In the genomic region with DNA sequence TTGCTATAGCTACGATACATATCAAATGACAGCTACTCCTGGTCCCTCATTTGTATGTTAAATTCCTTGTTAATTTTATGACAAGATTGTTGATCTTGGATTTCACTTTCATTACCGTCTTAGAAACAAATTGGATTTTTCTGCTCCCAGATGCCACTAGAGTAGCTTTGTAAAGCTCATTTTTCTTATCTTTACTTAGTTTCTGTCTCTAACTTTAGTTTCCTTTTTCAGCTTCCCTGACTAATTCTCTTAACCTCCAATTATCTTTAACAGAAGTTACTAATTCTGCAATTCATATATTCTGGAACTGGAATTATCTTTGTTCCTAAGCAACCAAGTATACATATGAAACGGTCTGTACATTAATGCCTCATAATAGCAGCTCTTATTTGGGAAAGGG, we compare ENCODE assay signal across 1 cellular context.
TF ChIP-seq lines count a peak whose summit lies in the region.

No MANE protein-coding gene starts in this region.

TF ChIP-seq in HepG2, 621 proteins besides CTCF, POLR2A, EP300 and RAD21:
- TF ChIP-seq ZNF263 (CRISPR knock-in tag; IDR thresholded peaks at IDR 0.05): no peak
- TF ChIP-seq ZSCAN29 (CRISPR knock-in tag; conservative IDR thresholded peaks at IDR 0.05): no peak
- TF ChIP-seq, protein P1, sequence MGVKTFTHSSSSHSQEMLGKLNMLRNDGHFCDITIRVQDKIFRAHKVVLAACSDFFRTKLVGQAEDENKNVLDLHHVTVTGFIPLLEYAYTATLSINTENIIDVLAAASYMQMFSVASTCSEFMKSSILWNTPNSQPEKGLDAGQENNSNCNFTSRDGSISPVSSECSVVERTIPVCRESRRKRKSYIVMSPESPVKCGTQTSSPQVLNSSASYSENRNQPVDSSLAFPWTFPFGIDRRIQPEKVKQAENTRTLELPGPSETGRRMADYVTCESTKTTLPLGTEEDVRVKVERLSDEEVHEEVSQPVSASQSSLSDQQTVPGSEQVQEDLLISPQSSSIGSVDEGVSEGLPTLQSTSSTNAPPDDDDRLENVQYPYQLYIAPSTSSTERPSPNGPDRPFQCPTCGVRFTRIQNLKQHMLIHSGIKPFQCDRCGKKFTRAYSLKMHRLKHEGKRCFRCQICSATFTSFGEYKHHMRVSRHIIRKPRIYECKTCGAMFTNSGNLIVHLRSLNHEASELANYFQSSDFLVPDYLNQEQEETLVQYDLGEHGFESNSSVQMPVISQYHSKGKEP (CRISPR knock-in tag; IDR thresholded peaks at IDR 0.05): no peak
- TF ChIP-seq SP4 (CRISPR knock-in tag; IDR thresholded peaks at IDR 0.05): no peak
- TF ChIP-seq ARNTL (CRISPR knock-in tag; IDR thresholded peaks at IDR 0.05): no peak
- TF ChIP-seq, protein P2, sequence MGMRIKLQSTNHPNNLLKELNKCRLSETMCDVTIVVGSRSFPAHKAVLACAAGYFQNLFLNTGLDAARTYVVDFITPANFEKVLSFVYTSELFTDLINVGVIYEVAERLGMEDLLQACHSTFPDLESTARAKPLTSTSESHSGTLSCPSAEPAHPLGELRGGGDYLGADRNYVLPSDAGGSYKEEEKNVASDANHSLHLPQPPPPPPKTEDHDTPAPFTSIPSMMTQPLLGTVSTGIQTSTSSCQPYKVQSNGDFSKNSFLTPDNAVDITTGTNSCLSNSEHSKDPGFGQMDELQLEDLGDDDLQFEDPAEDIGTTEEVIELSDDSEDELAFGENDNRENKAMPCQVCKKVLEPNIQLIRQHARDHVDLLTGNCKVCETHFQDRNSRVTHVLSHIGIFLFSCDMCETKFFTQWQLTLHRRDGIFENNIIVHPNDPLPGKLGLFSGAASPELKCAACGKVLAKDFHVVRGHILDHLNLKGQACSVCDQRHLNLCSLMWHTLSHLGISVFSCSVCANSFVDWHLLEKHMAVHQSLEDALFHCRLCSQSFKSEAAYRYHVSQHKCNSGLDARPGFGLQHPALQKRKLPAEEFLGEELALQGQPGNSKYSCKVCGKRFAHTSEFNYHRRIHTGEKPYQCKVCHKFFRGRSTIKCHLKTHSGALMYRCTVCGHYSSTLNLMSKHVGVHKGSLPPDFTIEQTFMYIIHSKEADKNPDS (CRISPR knock-in tag; IDR thresholded peaks at IDR 0.05): no peak
- no peak for TF ChIP-seq ZNF629 (CRISPR knock-in tag; conservative IDR thresholded peaks at IDR 0.05)
- TF ChIP-seq SP140L (CRISPR knock-in tag; IDR thresholded peaks at IDR 0.05; ENCODE audit: borderline replicate concordance): no peak
- no peak for TF ChIP-seq NR1H2 (CRISPR knock-in tag; IDR thresholded peaks at IDR 0.05; ENCODE audit: borderline replicate concordance, low read depth)
- TF ChIP-seq HDAC6 (IDR thresholded peaks at IDR 0.05; ENCODE audit: low read depth, low read length): no peak
- TF ChIP-seq, protein P3, sequence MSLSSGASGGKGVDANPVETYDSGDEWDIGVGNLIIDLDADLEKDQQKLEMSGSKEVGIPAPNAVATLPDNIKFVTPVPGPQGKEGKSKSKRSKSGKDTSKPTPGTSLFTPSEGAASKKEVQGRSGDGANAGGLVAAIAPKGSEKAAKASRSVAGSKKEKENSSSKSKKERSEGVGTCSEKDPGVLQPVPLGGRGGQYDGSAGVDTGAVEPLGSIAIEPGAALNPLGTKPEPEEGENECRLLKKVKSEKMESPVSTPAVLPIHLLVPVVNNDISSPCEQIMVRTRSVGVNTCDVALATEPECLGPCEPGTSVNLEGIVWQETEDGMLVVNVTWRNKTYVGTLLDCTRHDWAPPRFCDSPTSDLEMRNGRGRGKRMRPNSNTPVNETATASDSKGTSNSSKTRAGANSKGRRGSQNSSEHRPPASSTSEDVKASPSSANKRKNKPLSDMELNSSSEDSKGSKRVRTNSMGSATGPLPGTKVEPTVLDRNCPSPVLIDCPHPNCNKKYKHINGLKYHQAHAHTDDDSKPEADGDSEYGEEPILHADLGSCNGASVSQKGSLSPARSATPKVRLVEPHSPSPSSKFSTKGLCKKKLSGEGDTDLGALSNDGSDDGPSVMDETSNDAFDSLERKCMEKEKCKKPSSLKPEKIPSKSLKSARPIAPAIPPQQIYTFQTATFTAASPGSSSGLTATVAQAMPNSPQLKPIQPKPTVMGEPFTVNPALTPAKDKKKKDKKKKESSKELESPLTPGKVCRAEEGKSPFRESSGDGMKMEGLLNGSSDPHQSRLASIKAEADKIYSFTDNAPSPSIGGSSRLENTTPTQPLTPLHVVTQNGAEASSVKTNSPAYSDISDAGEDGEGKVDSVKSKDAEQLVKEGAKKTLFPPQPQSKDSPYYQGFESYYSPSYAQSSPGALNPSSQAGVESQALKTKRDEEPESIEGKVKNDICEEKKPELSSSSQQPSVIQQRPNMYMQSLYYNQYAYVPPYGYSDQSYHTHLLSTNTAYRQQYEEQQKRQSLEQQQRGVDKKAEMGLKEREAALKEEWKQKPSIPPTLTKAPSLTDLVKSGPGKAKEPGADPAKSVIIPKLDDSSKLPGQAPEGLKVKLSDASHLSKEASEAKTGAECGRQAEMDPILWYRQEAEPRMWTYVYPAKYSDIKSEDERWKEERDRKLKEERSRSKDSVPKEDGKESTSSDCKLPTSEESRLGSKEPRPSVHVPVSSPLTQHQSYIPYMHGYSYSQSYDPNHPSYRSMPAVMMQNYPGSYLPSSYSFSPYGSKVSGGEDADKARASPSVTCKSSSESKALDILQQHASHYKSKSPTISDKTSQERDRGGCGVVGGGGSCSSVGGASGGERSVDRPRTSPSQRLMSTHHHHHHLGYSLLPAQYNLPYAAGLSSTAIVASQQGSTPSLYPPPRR (CRISPR knock-in tag; IDR thresholded peaks at IDR 0.05; ENCODE audit: borderline replicate concordance): no peak
- no peak for TF ChIP-seq ZSCAN25 (CRISPR knock-in tag; IDR thresholded peaks at IDR 0.05)
- no peak for TF ChIP-seq ELF1 (CRISPR knock-in tag; IDR thresholded peaks at IDR 0.05)
- TF ChIP-seq ZFP36L1 (CRISPR knock-in tag; IDR thresholded peaks at IDR 0.05): no peak
- TF ChIP-seq MTA3 (CRISPR knock-in tag; IDR thresholded peaks at IDR 0.05): no peak
- no peak for TF ChIP-seq IKZF4 (CRISPR knock-in tag; IDR thresholded peaks at IDR 0.05; ENCODE audit: borderline replicate concordance, low read depth, not compliant biosample characterization)
- TF ChIP-seq ZNF737 (CRISPR knock-in tag; IDR thresholded peaks at IDR 0.05; ENCODE audit: borderline replicate concordance): no peak
